Comparison of ENCODE assay signal across 1 cellular context in genomic region chr1:1920608-1921458, GRCh38.
TF ChIP-seq lines count a peak whose summit lies in the region.

No MANE protein-coding gene starts in this region.

TF ChIP-seq in HepG2, 621 proteins besides CTCF, POLR2A, EP300 and RAD21 (continued from another document and continues in another):
- TF ChIP-seq SKIL (CRISPR knock-in tag; IDR thresholded peaks at IDR 0.05; ENCODE audit: borderline replicate concordance) (0 out of 2 replicates have a peak, but pooled peaks have one; percentile 39), ETV5 (CRISPR knock-in tag; IDR thresholded peaks at IDR 0.05; ENCODE audit: borderline replicate concordance) (peak; percentile 55; the same call in 1 of the 2 replicates), ZBTB7A (CRISPR knock-in tag; IDR thresholded peaks at IDR 0.05) (peak; percentile 41), ZNF274 (CRISPR knock-in tag; IDR thresholded peaks at IDR 0.05) (0 out of 2 replicates have a peak, but pooled peaks have one; percentile 56), NR1H2 (CRISPR knock-in tag; IDR thresholded peaks at IDR 0.05; ENCODE audit: borderline replicate concordance, low read depth) (0 out of 2 replicates have a peak, but pooled peaks have one; percentile 60), ZNF451 (CRISPR knock-in tag; IDR thresholded peaks at IDR 0.05) (no peak), ZNF468 (CRISPR knock-in tag; IDR thresholded peaks at IDR 0.05) (no peak), SALL1 (CRISPR knock-in tag; IDR thresholded peaks at IDR 0.05) (peak; percentile 62; the same call in 1 of the 2 replicates), ZNF691 (CRISPR knock-in tag; IDR thresholded peaks at IDR 0.05; ENCODE audit: borderline replicate concordance, low read depth) (peak; percentile 54; the same call in 1 of the 2 replicates), CENPX (CRISPR knock-in tag; IDR thresholded peaks at IDR 0.05) (no peak), MIER2 (CRISPR knock-in tag; IDR thresholded peaks at IDR 0.05) (no peak), ZUFSP (CRISPR knock-in tag; IDR thresholded peaks at IDR 0.05; ENCODE audit: borderline replicate concordance) (no peak), KAT2B (IDR thresholded peaks at IDR 0.05; ENCODE audit: borderline replicate concordance, low read depth, low read length) (no peak), ARID2 (CRISPR knock-in tag; IDR thresholded peaks at IDR 0.05; ENCODE audit: borderline replicate concordance) (0 out of 2 replicates have a peak, but pooled peaks have one; percentile 29), PATZ1 (CRISPR knock-in tag; IDR thresholded peaks at IDR 0.05) (peak; percentile 60), TSC22D2 (CRISPR knock-in tag; IDR thresholded peaks at IDR 0.05; ENCODE audit: borderline replicate concordance) (0 out of 2 replicates have a peak, but pooled peaks have one; percentile 45), ZNF232 (CRISPR knock-in tag; IDR thresholded peaks at IDR 0.05; ENCODE audit: borderline replicate concordance) (no peak), ATF2 (CRISPR knock-in tag; IDR thresholded peaks at IDR 0.05) (peak; percentile 38; the same call in 1 of the 2 replicates), NCOA5 (CRISPR knock-in tag; IDR thresholded peaks at IDR 0.05) (no peak), ZNF782 (CRISPR knock-in tag; IDR thresholded peaks at IDR 0.05; ENCODE audit: borderline replicate concordance) (no peak), ZC3H13 (CRISPR knock-in tag; IDR thresholded peaks at IDR 0.05) (0 out of 2 replicates have a peak, but pooled peaks have one; percentile 45), RERE (CRISPR knock-in tag; IDR thresholded peaks at IDR 0.05; ENCODE audit: low read depth) (0 out of 2 replicates have a peak, but pooled peaks have one; percentile 34), TAF1 (CRISPR knock-in tag; IDR thresholded peaks at IDR 0.05) (peak; percentile 73), ZNF251 (CRISPR knock-in tag; IDR thresholded peaks at IDR 0.05) (no peak), ZNF724P (CRISPR knock-in tag; IDR thresholded peaks at IDR 0.05; ENCODE audit: borderline replicate concordance) (0 out of 2 replicates have a peak, but pooled peaks have one; percentile 40), ZNF777 (CRISPR knock-in tag; IDR thresholded peaks at IDR 0.05) (peak; percentile 21; the same call in 1 of the 2 replicates), FOXC1 (CRISPR knock-in tag; IDR thresholded peaks at IDR 0.05; ENCODE audit: borderline replicate concordance) (no peak), MYC (CRISPR knock-in tag; IDR thresholded peaks at IDR 0.05; ENCODE audit: borderline replicate concordance) (peak; percentile 61), AGO2 (optimal IDR thresholded peaks at IDR 0.05; ENCODE audit: low read depth, low read length) (peak; percentile 44), SALL2 (CRISPR knock-in tag; IDR thresholded peaks at IDR 0.05) (peak; percentile 46; the same call in 1 of the 2 replicates), XBP1 (CRISPR knock-in tag; IDR thresholded peaks at IDR 0.05) (no peak), PHF21A (CRISPR knock-in tag; IDR thresholded peaks at IDR 0.05) (peak; percentile 70), ZNF761 (CRISPR knock-in tag; conservative IDR thresholded peaks at IDR 0.05) (peak; percentile 51; the same call in 1 of the 2 replicates), PPARG (CRISPR knock-in tag; conservative IDR thresholded peaks at IDR 0.05) (peak; percentile 22; the same call in 1 of the 2 replicates), SMAD3 (CRISPR knock-in tag; IDR thresholded peaks at IDR 0.05) (no peak), CSRNP2 (CRISPR knock-in tag; conservative IDR thresholded peaks at IDR 0.05; ENCODE audit: low read depth) (no peak), FOXO1 (CRISPR knock-in tag; IDR thresholded peaks at IDR 0.05) (no peak), ZNF432 (CRISPR knock-in tag; IDR thresholded peaks at IDR 0.05; ENCODE audit: borderline replicate concordance) (no peak), LCORL (IDR thresholded peaks at IDR 0.05) (no peak), LCORL (CRISPR knock-in tag; IDR thresholded peaks at IDR 0.05) (peak; percentile 15; the same call in 1 of the 2 replicates)
- TF ChIP-seq, protein P1, sequence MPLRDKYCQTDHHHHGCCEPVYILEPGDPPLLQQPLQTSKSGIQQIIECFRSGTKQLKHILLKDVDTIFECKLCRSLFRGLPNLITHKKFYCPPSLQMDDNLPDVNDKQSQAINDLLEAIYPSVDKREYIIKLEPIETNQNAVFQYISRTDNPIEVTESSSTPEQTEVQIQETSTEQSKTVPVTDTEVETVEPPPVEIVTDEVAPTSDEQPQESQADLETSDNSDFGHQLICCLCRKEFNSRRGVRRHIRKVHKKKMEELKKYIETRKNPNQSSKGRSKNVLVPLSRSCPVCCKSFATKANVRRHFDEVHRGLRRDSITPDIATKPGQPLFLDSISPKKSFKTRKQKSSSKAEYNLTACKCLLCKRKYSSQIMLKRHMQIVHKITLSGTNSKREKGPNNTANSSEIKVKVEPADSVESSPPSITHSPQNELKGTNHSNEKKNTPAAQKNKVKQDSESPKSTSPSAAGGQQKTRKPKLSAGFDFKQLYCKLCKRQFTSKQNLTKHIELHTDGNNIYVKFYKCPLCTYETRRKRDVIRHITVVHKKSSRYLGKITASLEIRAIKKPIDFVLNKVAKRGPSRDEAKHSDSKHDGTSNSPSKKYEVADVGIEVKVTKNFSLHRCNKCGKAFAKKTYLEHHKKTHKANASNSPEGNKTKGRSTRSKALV (CRISPR knock-in tag; IDR thresholded peaks at IDR 0.05): peak; percentile 58; the same call in 1 of the 2 replicates
- TF ChIP-seq, protein P2, sequence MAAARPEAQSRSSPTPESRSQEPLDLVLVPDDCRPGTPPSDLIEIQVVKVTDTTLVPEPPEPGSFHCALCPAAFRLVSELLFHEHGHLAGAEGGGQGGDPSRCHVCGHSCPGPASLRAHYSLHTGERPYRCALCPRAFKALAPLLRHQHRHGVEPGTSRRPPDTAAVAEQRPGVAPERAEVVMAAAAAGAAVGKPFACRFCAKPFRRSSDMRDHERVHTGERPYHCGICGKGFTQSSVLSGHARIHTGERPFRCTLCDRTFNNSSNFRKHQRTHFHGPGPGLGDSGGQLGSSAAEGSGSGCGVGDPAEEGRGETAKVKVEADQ (CRISPR knock-in tag; IDR thresholded peaks at IDR 0.05; ENCODE audit: borderline replicate concordance): 0 out of 2 replicates have a peak, but pooled peaks have one; percentile 6
- TF ChIP-seq, protein P3, sequence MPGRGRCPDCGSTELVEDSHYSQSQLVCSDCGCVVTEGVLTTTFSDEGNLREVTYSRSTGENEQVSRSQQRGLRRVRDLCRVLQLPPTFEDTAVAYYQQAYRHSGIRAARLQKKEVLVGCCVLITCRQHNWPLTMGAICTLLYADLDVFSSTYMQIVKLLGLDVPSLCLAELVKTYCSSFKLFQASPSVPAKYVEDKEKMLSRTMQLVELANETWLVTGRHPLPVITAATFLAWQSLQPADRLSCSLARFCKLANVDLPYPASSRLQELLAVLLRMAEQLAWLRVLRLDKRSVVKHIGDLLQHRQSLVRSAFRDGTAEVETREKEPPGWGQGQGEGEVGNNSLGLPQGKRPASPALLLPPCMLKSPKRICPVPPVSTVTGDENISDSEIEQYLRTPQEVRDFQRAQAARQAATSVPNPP (CRISPR knock-in tag; IDR thresholded peaks at IDR 0.05): no peak
